33 cellular contexts compared by ENCODE assay signal in the genomic region with DNA sequence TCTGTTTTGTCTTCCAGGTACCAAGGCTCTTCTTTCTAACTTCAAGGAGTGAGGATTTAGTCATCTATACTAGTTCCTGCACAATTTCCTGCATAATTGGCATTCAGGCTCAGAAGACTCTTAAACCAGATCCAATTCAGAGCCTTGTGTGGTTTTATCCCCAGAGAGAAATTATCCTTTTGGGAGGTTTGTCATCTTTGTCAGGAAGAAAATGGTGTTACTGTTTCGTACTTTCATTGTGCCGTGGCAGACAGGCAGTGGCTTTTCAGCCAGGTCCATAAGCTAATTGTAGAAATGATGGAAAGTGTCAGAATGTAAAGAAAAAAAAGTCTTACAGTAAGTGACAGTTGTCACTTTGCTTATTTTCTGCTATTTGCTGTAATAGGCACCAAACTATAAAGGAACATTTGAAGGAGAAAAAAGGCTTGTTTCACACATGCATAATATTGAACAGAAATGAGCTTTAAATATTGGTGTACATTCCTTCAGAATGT.
"Had no signal": no experiment of that assay in that cellular context is flagged by ENCODE, and none has a peak within 500 bp of the region (broad histone marks: within the 10 kb centered on the region; RNA-seq: fewer than 3 reads in every experiment).

No MANE protein-coding gene starts in this region.

- H3K4me3 ChIP-seq: adrenal gland, body of pancreas, breast epithelium had no signal

- DNase-seq: activated B cell treated with CpG ODN at 0.5 μM for 24 hours; activated CD4-positive, alpha-beta memory T cell treated with anti-CD3 and anti-CD28 coated beads for 36 hours; activated CD4-positive, alpha-beta T cell treated with anti-CD3 and anti-CD28 coated beads for 4 hours; activated CD4-positive, alpha-beta T cell treated with anti-CD3 and anti-CD28 coated beads, Interleukin-2, amount 10 ng/mL, durations not matched to agents 24 days and 14 days; activated CD4-positive, alpha-beta T cell treated with anti-CD3 and anti-CD28 coated beads, Interleukin-2, amount 50 U/mL, for 1 hour; activated CD4-positive, alpha-beta T cell treated with anti-CD3 and anti-CD28 coated beads, Interleukin-2, amount 50 U/mL, for 4 hours; activated CD4-positive, CD25-positive, alpha-beta regulatory T cell treated with anti-CD3 and anti-CD28 coated beads, Interleukin-2, amount 50 U/mL, for 72 hours; activated CD8-positive, alpha-beta memory T cell treated with anti-CD3 and anti-CD28 coated beads, Interleukin-2, amount 50 U/mL, for 4 hours; activated CD8-positive, alpha-beta T cell treated with anti-CD3 and anti-CD28 coated beads for 36 hours; activated effector memory CD4-positive, alpha-beta T cell treated with anti-CD3 and anti-CD28 coated beads, Interleukin-2, amount 50 U/mL, for 16 hours; activated gamma-delta T cell treated with Interleukin-2 at 50 U/mL for 16 hours; activated naive CD4-positive, alpha-beta T cell; activated naive CD4-positive, alpha-beta T cell treated with anti-CD3 and anti-CD28 coated beads for 36 hours; activated naive CD4-positive, alpha-beta T cell treated with anti-CD3 and anti-CD28 coated beads, Interleukin-2, amount 50 U/mL, for 16 hours; activated naive CD8-positive, alpha-beta T cell treated with anti-CD3 and anti-CD28 coated beads for 36 hours; activated T-cell treated with anti-CD3 and anti-CD28 coated beads for 4 hours; activated T-cell treated with anti-CD3 and anti-CD28 coated beads, Interleukin-2, amount 50 U/mL, for 1 hour; activated T-cell treated with anti-CD3 and anti-CD28 coated beads, Interleukin-2, amount 50 U/mL, for 4 hours; activated T-cell treated with anti-CD3 and anti-CD28 coated beads, Interleukin-2, amount 50 U/mL, for 72 hours; adrenal gland; amniotic stem cell; aorta; body of pancreas; brain microvascular endothelial cell; caudate nucleus; cerebellar nuclear complex; T-helper 1 cell; T-helper 2 cell; T-helper 9 cell; WERI-Rb-1 had no signal

- H3K27me3 ChIP-seq: adrenal gland, body of pancreas, brain microvascular endothelial cell, breast epithelium had no signal

- H3K36me3 ChIP-seq: adrenal gland, brain microvascular endothelial cell, breast epithelium, WERI-Rb-1 had no signal

- H3K9me3 ChIP-seq: adrenal gland, body of pancreas, breast epithelium had no signal

- ATAC-seq: activated CD8-positive, alpha-beta T cell treated with anti-CD3 and anti-CD28 coated beads for 36 hours; activated naive CD4-positive, alpha-beta T cell treated with anti-CD3 and anti-CD28 coated beads, Interleukin-2, amount 50 U/mL, for 72 hours; activated T-cell treated with anti-CD3 and anti-CD28 coated beads, Interleukin-2, amount 50 U/mL, for 4 hours; activated T-cell treated with anti-CD3 and anti-CD28 coated beads, Interleukin-2, amount 50 U/mL, for 72 hours; activated T-helper 17 cell treated with anti-CD3 and anti-CD28 coated beads, Interleukin-2, amount 50 U/mL, for 72 hours; body of pancreas had no signal

- H3K27ac ChIP-seq: adrenal gland, body of pancreas, brain microvascular endothelial cell, breast epithelium, WERI-Rb-1 had no signal

- H3K4me1 ChIP-seq: adrenal gland, body of pancreas, breast epithelium had no signal
